8 cellular contexts compared by ENCODE assay signal in genomic region chr4:112604590-112604989, GRCh38.
A peak's percentile ranks its signal among the peaks of the same experiment; 100 is the strongest.
DNase-seq lines count a peak whose midpoint lies in the region; ATAC-seq and TF ChIP-seq lines count a peak whose summit lies in the region.

No MANE protein-coding gene starts in this region.

- H3K27ac Mint-ChIP-seq in central memory CD8-positive, alpha-beta T cell (ENCODE audit: low read depth) = no peak overlapping the region

- H3K79me2 ChIP-seq in KMS-11 (ENCODE audit: insufficient read depth, low read depth) = no peaks in the 10 kb centered on the region

- H3K9me3 Mint-ChIP-seq in central memory CD8-positive, alpha-beta T cell = no peaks in the 10 kb centered on the region

- H3K27ac ChIP-seq in KMS-11 = no peak overlapping the region

- H2AFZ ChIP-seq in KMS-11 (ENCODE audit: low read depth) = no peak overlapping the region

- peak; percentile 71 for ATAC-seq in GM19395 (IDR thresholded peaks at IDR 0.05; ENCODE audit: unreplicated experiment)
- peak; percentile 99 for ATAC-seq in SK-N-SH treated with all-trans-retinoic acid at 6 μM for 48 hours
- ATAC-seq in central memory CD8-positive, alpha-beta T cell (replicated peaks; ENCODE audit: extremely low read depth, poor library complexity, severe bottlenecking) = peak; percentile 43

- H3K9ac ChIP-seq in KMS-11 = no peak overlapping the region

- H4K20me1 ChIP-seq in KMS-11 (ENCODE audit: insufficient read depth) = no peaks in the 10 kb centered on the region

- no peaks in the 10 kb centered on the region for H3K4me1 Mint-ChIP-seq in central memory CD8-positive, alpha-beta T cell

- H3K36me3 ChIP-seq in KMS-11 (ENCODE audit: insufficient read depth) = no peaks in the 10 kb centered on the region

- no peaks in the 10 kb centered on the region for H3K27me3 ChIP-seq in KMS-11 (ENCODE audit: insufficient read depth, low read depth)

- H3K4me1 ChIP-seq in KMS-11 (ENCODE audit: low read depth, poor library complexity, severe bottlenecking) = no peaks in the 10 kb centered on the region

- H3K27me3 Mint-ChIP-seq in central memory CD8-positive, alpha-beta T cell = no peaks in the 10 kb centered on the region

- H3K4me2 ChIP-seq in KMS-11 = no peak overlapping the region

- H3K4me3 ChIP-seq in KMS-11 (IDR thresholded peaks at IDR 0.05; ENCODE audit: insufficient read depth, low read depth, low read length) = no peak overlapping the region

- peak; percentile 75 for TF ChIP-seq CTCF in KMS-11 (conservative IDR thresholded peaks at IDR 0.05; ENCODE audit: low read depth, low read length)

- H3K36me3 Mint-ChIP-seq in central memory CD8-positive, alpha-beta T cell (ENCODE audit: insufficient read depth) = peaks cover 2% of the 10 kb centered on the region

- DNase-seq in DMS53 treated with DMSO at 0.1 percent for 48 hours (lab: John Stamatoyannopoulos, UW; ENCODE audit: unreplicated experiment) (peak; percentile 35), kidney glomerular epithelial cell (lab: John Stamatoyannopoulos, UW) (peak; percentile 64), cortex of kidney (lab: John Stamatoyannopoulos, UW) (no peak)
- peak; percentile 16 for DNase-seq in central memory CD8-positive, alpha-beta T cell (ENCODE audit: low spot score in 2 of 2)
- peak in 4 of 6 experiments; percentile 1 to 41 (median 20) for DNase-seq in stimulated activated naive CD4-positive, alpha-beta T cell (lab: John Stamatoyannopoulos, UW)

- no peak overlapping the region for H3K4me3 Mint-ChIP-seq in central memory CD8-positive, alpha-beta T cell

TF ChIP-seq in SK-N-SH treated with all-trans-retinoic acid at 6 μM for 48 hours, 23 proteins besides CTCF, POLR2A, EP300 and RAD21:
- TF ChIP-seq PPARA (CRISPR knock-in tag; IDR thresholded peaks at IDR 0.05; ENCODE audit: borderline replicate concordance) (no peak), CREB5 (CRISPR knock-in tag; IDR thresholded peaks at IDR 0.05; ENCODE audit: low read depth) (no peak), CSRNP3 (CRISPR knock-in tag; IDR thresholded peaks at IDR 0.05) (no peak), POU6F1 (CRISPR knock-in tag; IDR thresholded peaks at IDR 0.05; ENCODE audit: borderline replicate concordance, low read depth) (no peak)

Comparison
In these comparisons a context has a peak if more than half of its experiments do, and no peak if none do; other contexts are left out.
1. ATAC-seq: peak in every context shown above with its lines; median percentile 99 in SK-N-SH treated with all-trans-retinoic acid at 6 μM for 48 hours; 71 in GM19395; 43 in central memory CD8-positive, alpha-beta T cell.